Comparison of ENCODE assay signal across 10 cellular contexts in genomic region chr7:11458736-11459483, GRCh38.
A peak's percentile ranks its signal among the peaks of the same experiment; 100 is the strongest.
DNase-seq lines count a peak whose midpoint lies in the region; ATAC-seq and TF ChIP-seq lines count a peak whose summit lies in the region.
"Had no signal": no experiment of that assay in that cellular context is flagged by ENCODE, and none has a peak within 500 bp of the region (broad histone marks: within the 10 kb centered on the region; RNA-seq: fewer than 3 reads in every experiment).

No MANE protein-coding gene starts in this region.

- ATAC-seq in activated CD8-positive, alpha-beta T cell treated with anti-CD3 and anti-CD28 coated beads for 36 hours = peak; percentile 42
- no peak for ATAC-seq in activated CD8-positive, alpha-beta T cell treated with anti-CD3 and anti-CD28 coated beads, Interleukin-2, amount 10 ng/mL, durations not matched to agents 7 days and 5 days
- ATAC-seq in esophagus mucosa = peak; percentile 83
- ATAC-seq in stimulated activated effector memory CD8-positive, alpha-beta T cell treated with anti-CD3 and anti-CD28 coated beads, Interleukin-12 subunit alpha, Interleukin-12 subunit beta, amount 100 ng/mL, for 72 hours = peak; percentile 59
- ATAC-seq in SK-N-SH treated with all-trans-retinoic acid at 6 μM for 48 hours = no peak
- ATAC-seq in HG03045 (IDR thresholded peaks at IDR 0.05; ENCODE audit: unreplicated experiment) = no peak
- ATAC-seq: K562, T-helper 17 cell had no signal

- no peaks in the 10 kb centered on the region for H3K9me3 Mint-ChIP-seq in activated CD8-positive, alpha-beta T cell treated with anti-CD3 and anti-CD28 coated beads for 36 hours
- no peaks in the 10 kb centered on the region for H3K9me3 Mint-ChIP-seq in activated CD8-positive, alpha-beta T cell treated with anti-CD3 and anti-CD28 coated beads, Interleukin-2, amount 10 ng/mL, durations not matched to agents 7 days and 5 days (ENCODE audit: insufficient read depth)
- no peaks in the 10 kb centered on the region for H3K9me3 Mint-ChIP-seq in stimulated activated effector memory CD8-positive, alpha-beta T cell treated with anti-CD3 and anti-CD28 coated beads, Interleukin-12 subunit alpha, Interleukin-12 subunit beta, amount 100 ng/mL, for 72 hours

- POLR2A ChIA-PET in activated CD8-positive, alpha-beta T cell treated with anti-CD3 and anti-CD28 coated beads for 36 hours (lab: Charles Lee) = no interaction called here
- POLR2A ChIA-PET in activated CD8-positive, alpha-beta T cell treated with anti-CD3 and anti-CD28 coated beads, Interleukin-2, amount 10 ng/mL, durations not matched to agents 7 days and 5 days (lab: Charles Lee) = no interaction called here

- H3K27ac Mint-ChIP-seq in activated CD8-positive, alpha-beta T cell treated with anti-CD3 and anti-CD28 coated beads for 36 hours = no peak overlapping the region
- no peak overlapping the region for H3K27ac Mint-ChIP-seq in activated CD8-positive, alpha-beta T cell treated with anti-CD3 and anti-CD28 coated beads, Interleukin-2, amount 10 ng/mL, durations not matched to agents 7 days and 5 days
- H3K27ac Mint-ChIP-seq in stimulated activated effector memory CD8-positive, alpha-beta T cell treated with anti-CD3 and anti-CD28 coated beads, Interleukin-12 subunit alpha, Interleukin-12 subunit beta, amount 100 ng/mL, for 72 hours = no peak overlapping the region
- H3K27ac Mint-ChIP-seq: T-helper 17 cell had no signal

- no peak overlapping the region for H3K4me3 Mint-ChIP-seq in activated CD8-positive, alpha-beta T cell treated with anti-CD3 and anti-CD28 coated beads for 36 hours
- no peak overlapping the region for H3K4me3 Mint-ChIP-seq in activated CD8-positive, alpha-beta T cell treated with anti-CD3 and anti-CD28 coated beads, Interleukin-2, amount 10 ng/mL, durations not matched to agents 7 days and 5 days
- H3K4me3 Mint-ChIP-seq in stimulated activated effector memory CD8-positive, alpha-beta T cell treated with anti-CD3 and anti-CD28 coated beads, Interleukin-12 subunit alpha, Interleukin-12 subunit beta, amount 100 ng/mL, for 72 hours = no peak overlapping the region
- H3K4me3 Mint-ChIP-seq: T-helper 17 cell had no signal

- intact Hi-C loops in activated CD8-positive, alpha-beta T cell treated with anti-CD3 and anti-CD28 coated beads for 36 hours (cut with micrococcal nuclease) = no loop called here

- CTCF ChIA-PET in activated CD8-positive, alpha-beta T cell treated with anti-CD3 and anti-CD28 coated beads for 36 hours (lab: Charles Lee) = no interaction called here
- CTCF ChIA-PET in activated CD8-positive, alpha-beta T cell treated with anti-CD3 and anti-CD28 coated beads, Interleukin-2, amount 10 ng/mL, durations not matched to agents 7 days and 5 days (lab: Charles Lee) = no interaction called here

- no peaks in the 10 kb centered on the region for H3K36me3 Mint-ChIP-seq in activated CD8-positive, alpha-beta T cell treated with anti-CD3 and anti-CD28 coated beads for 36 hours (ENCODE audit: low read depth)
- H3K36me3 Mint-ChIP-seq in activated CD8-positive, alpha-beta T cell treated with anti-CD3 and anti-CD28 coated beads, Interleukin-2, amount 10 ng/mL, durations not matched to agents 7 days and 5 days (ENCODE audit: low read depth) = no peaks in the 10 kb centered on the region
- no peaks in the 10 kb centered on the region for H3K36me3 Mint-ChIP-seq in stimulated activated effector memory CD8-positive, alpha-beta T cell treated with anti-CD3 and anti-CD28 coated beads, Interleukin-12 subunit alpha, Interleukin-12 subunit beta, amount 100 ng/mL, for 72 hours

- no peak for TF ChIP-seq CTCF in activated CD8-positive, alpha-beta T cell treated with anti-CD3 and anti-CD28 coated beads for 36 hours (IDR thresholded peaks at IDR 0.05)

- H3K27me3 Mint-ChIP-seq in activated CD8-positive, alpha-beta T cell treated with anti-CD3 and anti-CD28 coated beads for 36 hours = no peaks in the 10 kb centered on the region
- no peaks in the 10 kb centered on the region for H3K27me3 Mint-ChIP-seq in activated CD8-positive, alpha-beta T cell treated with anti-CD3 and anti-CD28 coated beads, Interleukin-2, amount 10 ng/mL, durations not matched to agents 7 days and 5 days (ENCODE audit: low read depth)
- H3K27me3 Mint-ChIP-seq: T-helper 17 cell had no signal

- H3K4me1 Mint-ChIP-seq in activated CD8-positive, alpha-beta T cell treated with anti-CD3 and anti-CD28 coated beads for 36 hours (ENCODE audit: low read depth) = no peaks in the 10 kb centered on the region
- no peaks in the 10 kb centered on the region for H3K4me1 Mint-ChIP-seq in activated CD8-positive, alpha-beta T cell treated with anti-CD3 and anti-CD28 coated beads, Interleukin-2, amount 10 ng/mL, durations not matched to agents 7 days and 5 days (ENCODE audit: low read depth)
- H3K4me1 Mint-ChIP-seq in stimulated activated effector memory CD8-positive, alpha-beta T cell treated with anti-CD3 and anti-CD28 coated beads, Interleukin-12 subunit alpha, Interleukin-12 subunit beta, amount 100 ng/mL, for 72 hours = no peaks in the 10 kb centered on the region
- H3K4me1 Mint-ChIP-seq: T-helper 17 cell had no signal

- no peak for DNase-seq in activated CD8-positive, alpha-beta T cell treated with anti-CD3 and anti-CD28 coated beads for 36 hours
- no peak for DNase-seq in activated CD8-positive, alpha-beta T cell treated with anti-CD3 and anti-CD28 coated beads, Interleukin-2, amount 10 ng/mL, durations not matched to agents 7 days and 5 days
- DNase-seq in NCI-H460 (ENCODE audit: extremely low read depth, low read depth) = peak; percentile 93
- DNase-seq in stimulated activated effector memory CD8-positive, alpha-beta T cell treated with anti-CD3 and anti-CD28 coated beads, Interleukin-12 subunit alpha, Interleukin-12 subunit beta, amount 100 ng/mL, for 72 hours (ENCODE audit: low spot score in 2 of 2) = no peak
- DNase-seq in NCI-H1694 treated with DMSO at 0.1 percent for 48 hours (lab: John Stamatoyannopoulos, UW) = no peak
- DNase-seq: T-helper 17 cell had no signal

TF ChIP-seq in SK-N-SH treated with all-trans-retinoic acid at 6 μM for 48 hours, 23 proteins besides CTCF, POLR2A, EP300 and RAD21:
- TF ChIP-seq ZNF8 (CRISPR knock-in tag; IDR thresholded peaks at IDR 0.05) (no peak), CSDC2 (CRISPR knock-in tag; IDR thresholded peaks at IDR 0.05) (no peak), POU6F1 (CRISPR knock-in tag; IDR thresholded peaks at IDR 0.05; ENCODE audit: borderline replicate concordance, low read depth) (no peak), TCF4 (CRISPR knock-in tag; IDR thresholded peaks at IDR 0.05; ENCODE audit: borderline replicate concordance) (no peak), ISL1 (CRISPR knock-in tag; IDR thresholded peaks at IDR 0.05) (no peak), BACH2 (CRISPR knock-in tag; IDR thresholded peaks at IDR 0.05; ENCODE audit: borderline replicate concordance) (no peak), ARNTL (CRISPR knock-in tag; IDR thresholded peaks at IDR 0.05; ENCODE audit: borderline replicate concordance, low read depth) (no peak), ZNF70 (CRISPR knock-in tag; IDR thresholded peaks at IDR 0.05) (no peak), ZFP3 (CRISPR knock-in tag; IDR thresholded peaks at IDR 0.05) (no peak), ZFP30 (CRISPR knock-in tag; IDR thresholded peaks at IDR 0.05) (no peak)

Comparison
In these comparisons a context has a peak if more than half of its experiments do, and no peak if none do; other contexts are left out.
1. ATAC-seq: peak in activated CD8-positive, alpha-beta T cell treated with anti-CD3 and anti-CD28 coated beads for 36 hours (single experiment), esophagus mucosa (single experiment) and stimulated activated effector memory CD8-positive, alpha-beta T cell treated with anti-CD3 and anti-CD28 coated beads, Interleukin-12 subunit alpha, Interleukin-12 subunit beta, amount 100 ng/mL, for 72 hours (single experiment); none in activated CD8-positive, alpha-beta T cell treated with anti-CD3 and anti-CD28 coated beads, Interleukin-2, amount 10 ng/mL, durations not matched to agents 7 days and 5 days (single experiment), SK-N-SH treated with all-trans-retinoic acid at 6 μM for 48 hours (single experiment) and HG03045 (single experiment).